ENCODE assay signal across 19 cellular contexts in the genomic region with DNA sequence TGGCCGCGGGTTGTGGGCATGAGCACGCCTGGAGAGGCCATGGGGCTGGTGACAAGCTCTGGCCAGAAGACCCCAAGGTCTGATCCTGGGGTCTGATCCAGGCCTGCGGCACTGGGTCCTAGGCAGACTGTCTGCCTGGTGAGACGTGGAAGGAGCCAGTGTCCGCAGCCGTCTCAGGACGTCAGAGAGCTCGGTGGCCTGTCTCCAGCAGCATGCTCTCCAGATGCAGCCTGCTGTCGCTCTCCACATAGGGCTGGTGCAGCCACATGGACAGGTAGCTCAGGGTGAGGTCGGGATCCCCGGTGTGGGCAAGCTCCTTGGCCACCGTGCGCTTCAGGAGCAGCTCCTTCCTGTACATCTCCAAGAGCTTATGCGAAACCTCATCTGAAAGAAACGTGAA. TPM values are rescaled to one million over a fixed set of nuclear protein-coding genes. Genes with fewer than 3 reads are reported as not detected.
A peak's percentile ranks its signal among the peaks of the same experiment; 100 is the strongest.
DNase-seq lines count a peak whose midpoint lies in the region; ATAC-seq, FAIRE-seq and TF ChIP-seq lines count a peak whose summit lies in the region.
"Had no signal": no experiment of that assay in that cellular context is flagged by ENCODE, and none has a peak within 500 bp of the region (broad histone marks: within the 10 kb centered on the region; RNA-seq: fewer than 3 reads in every experiment).

No MANE protein-coding gene starts in this region.

- no peak overlapping the region for H2BK12ac ChIP-seq in trophoblast cell (ENCODE audit: low read length)

- H2AFZ ChIP-seq in astrocyte (ENCODE audit: low read depth, low read length), result no peak overlapping the region
- no peak overlapping the region for H2AFZ ChIP-seq in trophoblast cell (ENCODE audit: insufficient read depth, low read length, poor library complexity)

- no peaks in the 10 kb centered on the region for H3K79me2 ChIP-seq in astrocyte (ENCODE audit: insufficient read depth, low read length)
- H3K79me2 ChIP-seq in trophoblast cell (ENCODE audit: control insufficient read depth, insufficient read depth, low read length, poor library complexity), result no peaks in the 10 kb centered on the region

- H3K27ac ChIP-seq in astrocyte (ENCODE audit: low read depth, low read length) (no peak overlapping the region), trophoblast cell (ENCODE audit: low read depth, low read length) (no peak overlapping the region), foreskin keratinocyte (no peak overlapping the region)
- H3K27ac ChIP-seq: A549 had no signal

- H4K12ac ChIP-seq in trophoblast cell (ENCODE audit: low read depth, low read length), result no peak overlapping the region

- H2BK120ac ChIP-seq in trophoblast cell (ENCODE audit: insufficient read depth, low read length, poor library complexity), result no peak overlapping the region

- H4K91ac ChIP-seq in trophoblast cell (ENCODE audit: low read depth, low read length), result no peak overlapping the region

- H3K23ac ChIP-seq in trophoblast cell (ENCODE audit: low read length), result no peak overlapping the region

- peaks cover 18% of the 10 kb centered on the region for H3K36me3 Mint-ChIP-seq in astrocyte (ENCODE audit: low read depth, unreplicated experiment)

- no peak overlapping the region for H2BK5ac ChIP-seq in trophoblast cell (ENCODE audit: low read depth, low read length, poor library complexity)

- no peaks in the 10 kb centered on the region for H3K4me1 Mint-ChIP-seq in astrocyte (ENCODE audit: low read depth, unreplicated experiment)

- FAIRE-seq in astrocyte (lab: Jason Lieb, UNC), result no peak
- FAIRE-seq: A549, D721Med, G401.6, GM12891, H1 had no signal

- H3K36me3 ChIP-seq in astrocyte (ENCODE audit: insufficient read depth, low read length) (peaks cover 23% of the 10 kb centered on the region), trophoblast cell (ENCODE audit: control insufficient read depth in 1 of 2, insufficient read depth in 2 of 2, low read length in 2 of 2) (peaks cover 25 to 33% of the 10 kb centered on the region in 2 experiments)

- peak overlapping the region; percentile 20 for H3K4me3 Mint-ChIP-seq in astrocyte (ENCODE audit: unreplicated experiment)
- H3K4me3 Mint-ChIP-seq: CD14-positive monocyte; CD8-positive, alpha-beta T cell had no signal

- H3K27me3 ChIP-seq in astrocyte (ENCODE audit: insufficient read depth, low read length), result no peaks in the 10 kb centered on the region
- H3K27me3 ChIP-seq in trophoblast cell (ENCODE audit: insufficient read depth, low read length), result no peaks in the 10 kb centered on the region
- no peaks in the 10 kb centered on the region for H3K27me3 ChIP-seq in foreskin keratinocyte

- H3K27ac Mint-ChIP-seq in astrocyte (ENCODE audit: unreplicated experiment), result no peak overlapping the region
- H3K27ac Mint-ChIP-seq: CD8-positive, alpha-beta T cell had no signal

- H3K4me1 ChIP-seq in astrocyte (ENCODE audit: insufficient read depth, low read length), result no peaks in the 10 kb centered on the region
- no peaks in the 10 kb centered on the region for H3K4me1 ChIP-seq in trophoblast cell (ENCODE audit: control insufficient read depth in 1 of 2, insufficient read depth in 2 of 2, low read length in 2 of 2)
- H3K4me1 ChIP-seq in foreskin keratinocyte, result no peaks in the 10 kb centered on the region
- H3K4me1 ChIP-seq: A549, HAP-1 had no signal

- H3K4me2 ChIP-seq in astrocyte (ENCODE audit: low read length), result no peak overlapping the region
- H3K4me2 ChIP-seq in trophoblast cell (ENCODE audit: low read length), result no peak overlapping the region
- H3K4me2 ChIP-seq: A549 had no signal

- DNase-seq in astrocyte (ENCODE audit: low read depth), result no peak
- no peak for DNase-seq in trophoblast cell
- no peak for DNase-seq in OCI-M1 (lab: John Stamatoyannopoulos, UW)
- DNase-seq in ureter (ENCODE audit: low spot score), result no peak
- DNase-seq in foreskin keratinocyte, result no peak
- DNase-seq: CD8-positive, alpha-beta T cell; COR-L47; DMS153; DMS79 treated with DMSO at 0.1 percent for 48 hours; EL had no signal

- TF ChIP-seq CTCF in astrocyte (IDR thresholded peaks at IDR 0.05; ENCODE audit: insufficient read depth, low read depth, low read length) (no peak), foreskin keratinocyte (conservative IDR thresholded peaks at IDR 0.05) (no peak)

- no peak overlapping the region for H4K8ac ChIP-seq in trophoblast cell (ENCODE audit: low read depth, low read length)

- no peak overlapping the region for H3K4ac ChIP-seq in trophoblast cell (ENCODE audit: low read depth, low read length)

- H3K9me3 Mint-ChIP-seq in astrocyte (ENCODE audit: unreplicated experiment), result no peaks in the 10 kb centered on the region
- H3K9me3 Mint-ChIP-seq: CD14-positive monocyte; CD8-positive, alpha-beta T cell had no signal

- H3K4me3 ChIP-seq in astrocyte (ENCODE audit: insufficient read depth, low read depth, low read length), result no peak overlapping the region
- peak overlapping the region; percentile 3 for H3K4me3 ChIP-seq in trophoblast cell (ENCODE audit: low read depth, low read length)
- H3K4me3 ChIP-seq: A549, HAP-1 had no signal

- H3K79me1 ChIP-seq in trophoblast cell (ENCODE audit: low read length), result no peaks in the 10 kb centered on the region

- H3K27me3 Mint-ChIP-seq in astrocyte (ENCODE audit: low read depth, unreplicated experiment), result no peaks in the 10 kb centered on the region

- H3K14ac ChIP-seq in trophoblast cell (ENCODE audit: low read length), result no peak overlapping the region

- H4K20me1 ChIP-seq in astrocyte (ENCODE audit: insufficient read depth, low read length), result no peaks in the 10 kb centered on the region

- no peak overlapping the region for H3K18ac ChIP-seq in trophoblast cell (ENCODE audit: low read length)

- ATAC-seq in esophagus mucosa, result peak; percentile 23
- ATAC-seq in foreskin keratinocyte, result no peak
- ATAC-seq in GM21526 (IDR thresholded peaks at IDR 0.05; ENCODE audit: low FRiP score, unreplicated experiment), result no peak
- ATAC-seq: A549; CD8-positive, alpha-beta T cell had no signal

- H3K9me3 ChIP-seq in astrocyte (ENCODE audit: insufficient read depth, low read depth, low read length) (no peaks in the 10 kb centered on the region), trophoblast cell (ENCODE audit: insufficient read depth, low read depth, low read length) (no peaks in the 10 kb centered on the region)
- H3K9me3 ChIP-seq: A549, HAP-1 had no signal

- H3K9ac ChIP-seq in astrocyte (ENCODE audit: low read length), result no peak overlapping the region
- no peak overlapping the region for H3K9ac ChIP-seq in trophoblast cell (ENCODE audit: low read length)

- WGBS in trophoblast cell (ENCODE audit: extremely low coverage, insufficient coverage, insufficient read length), result no CpG with 5 or more reads among the region's 16 CpGs

- H2AK5ac ChIP-seq in trophoblast cell (ENCODE audit: low read length), result no peak overlapping the region

RNA-seq across cellular contexts. Expression of a gene that starts 14.3 kb away (rescaled TPM):
- total RNA-seq in astrocyte (34.9 and 37.8 TPM in 2 replicates), esophagus mucosa (29.6 TPM), ureter (31.2 TPM), foreskin keratinocyte (44.0 and 44.8 TPM in 2 replicates)
- 22.1 and 23.0 TPM in 2 replicates for polyA plus RNA-seq in trophoblast cell (2013)
- 52.8 and 55.3 TPM in 2 replicates for polyA plus RNA-seq in foreskin keratinocyte

RNA-seq across cellular contexts. Expression of a gene that starts 14.4 kb away (rescaled TPM):
- total RNA-seq in astrocyte, result 19.9 and 23.1 TPM in 2 replicates
- 10.9 TPM for total RNA-seq in esophagus mucosa
- 6.6 and 6.9 TPM in 2 replicates for polyA plus RNA-seq in trophoblast cell (2013)
- 36.3 TPM for total RNA-seq in ureter
- 10.4 and 10.6 TPM in 2 replicates for total RNA-seq in foreskin keratinocyte
- 3.3 and 3.4 TPM in 2 replicates for polyA plus RNA-seq in foreskin keratinocyte

RNA-seq across cellular contexts. Expression of a gene that starts 28.8 kb away (rescaled TPM):
- total RNA-seq in astrocyte (7.8 and 8.0 TPM in 2 replicates), esophagus mucosa (6.1 TPM), ureter (18.1 TPM), foreskin keratinocyte (8.0 and 10.2 TPM in 2 replicates)
- polyA plus RNA-seq in trophoblast cell (2013), result 4.2 and 4.8 TPM in 2 replicates
- 6.5 and 7.4 TPM in 2 replicates for polyA plus RNA-seq in foreskin keratinocyte

RNA-seq across cellular contexts. Expression of a gene that starts 43.4 kb away (rescaled TPM):
- 8.3 and 9.3 TPM in 2 replicates for total RNA-seq in astrocyte
- 3.5 TPM for total RNA-seq in esophagus mucosa
- polyA plus RNA-seq in trophoblast cell (2013), result 2.2 and 2.3 TPM in 2 replicates
- total RNA-seq in ureter, result 24.4 TPM
- 22.1 and 28.9 TPM in 2 replicates for total RNA-seq in foreskin keratinocyte
- 20.1 and 27.6 TPM in 2 replicates for polyA plus RNA-seq in foreskin keratinocyte
